In genomic region chr22:30882974-30883533, GRCh38 we compare ENCODE assay signal across 18 cellular contexts.
DNase-seq lines count a peak whose midpoint lies in the region; ATAC-seq and TF ChIP-seq lines count a peak whose summit lies in the region.
"Had no signal": no experiment of that assay in that cellular context is flagged by ENCODE, and none has a peak within 500 bp of the region (broad histone marks: within the 10 kb centered on the region; RNA-seq: fewer than 3 reads in every experiment).

No MANE protein-coding gene starts in this region.

- H3K36me3 Mint-ChIP-seq in CD14-positive monocyte: no peaks in the 10 kb centered on the region

- intact Hi-C loops in CD14-positive monocyte (cut with micrococcal nuclease): no loop called here

- H2BK120ac ChIP-seq in neuronal stem cell (ENCODE audit: low read depth, low read length): peak overlapping the region; percentile 75

- H3K14ac ChIP-seq in neuronal stem cell (ENCODE audit: low read length): peak overlapping the region; percentile 67

- H3K4ac ChIP-seq in neuronal stem cell (ENCODE audit: low read length): peak overlapping the region; percentile 44

- no peak for ATAC-seq in GM19452 (IDR thresholded peaks at IDR 0.05; ENCODE audit: unreplicated experiment)

- no peak overlapping the region for H4K8ac ChIP-seq in neuronal stem cell (ENCODE audit: low read depth, low read length)

- H3K18ac ChIP-seq in neuronal stem cell (ENCODE audit: low read length): peak overlapping the region; percentile 45

- no CpG with 5 or more reads among the region's 4 CpGs for WGBS in neuronal stem cell (ENCODE audit: extremely low coverage in 2 of 2, insufficient read length in 2 of 2, insufficient replicate concordance in 1 of 2), 2 donors

- no peak overlapping the region for H3K9ac ChIP-seq in neuronal stem cell (ENCODE audit: low read depth, low read length, poor library complexity)

- H3K9me3 ChIP-seq in neuronal stem cell (replicated peaks in 1 of 2; ENCODE audit: control insufficient read depth in 2 of 2, insufficient read depth in 1 of 2, low read depth in 1 of 2, low read length in 2 of 2): no peaks in the 10 kb centered on the region
- H3K9me3 ChIP-seq in SJCRH30 (replicated peaks): no peaks in the 10 kb centered on the region

- no peak overlapping the region for H3K4me2 ChIP-seq in neuronal stem cell (ENCODE audit: insufficient read depth, low read length, poor library complexity, severe bottlenecking)

- peaks cover 0 to 12% (median 0%) of the 10 kb centered on the region in 3 experiments for H3K27me3 ChIP-seq in neuronal stem cell (ENCODE audit: control insufficient read depth in 3 of 3, insufficient read depth in 3 of 3, low read depth in 1 of 3, low read length in 3 of 3)
- no peaks in the 10 kb centered on the region for H3K27me3 ChIP-seq in SJCRH30

- H3K4me1 Mint-ChIP-seq in CD14-positive monocyte: no peaks in the 10 kb centered on the region

- no peak for TF ChIP-seq CTCF in CD14-positive monocyte (IDR thresholded peaks at IDR 0.05)

- peak; percentile 36 for DNase-seq in CD14-positive monocyte (ENCODE audit: low spot score)
- DNase-seq in OCI-M1 (lab: John Stamatoyannopoulos, UW): peak; percentile 6
- DNase-seq in foreskin melanocyte: peak; percentile 20
- no peak for DNase-seq in neuronal stem cell (ENCODE audit: low spot score)
- no peak for DNase-seq in SJCRH30
- DNase-seq in inferior parietal cortex (ENCODE audit: extremely low spot score): no peak
- DNase-seq: AML-193; CD4-positive, alpha-beta T cell; DMS79 treated with DMSO at 0.1 percent for 48 hours; GDM1; HCEC 1CT; NCI-H1048; NCI-H1694; NCI-H2107; NCI-H345; NCI-H526 treated with DMSO at 0.1 percent for 48 hours; NK-92 treated with Interleukin-12 subunit alpha and Interleukin-12 subunit beta, amount 100 ng/mL, for 24 hours had no signal

- H4K91ac ChIP-seq in neuronal stem cell (ENCODE audit: low read depth, low read length, poor library complexity): no peak overlapping the region

- H3K9me3 Mint-ChIP-seq in CD14-positive monocyte: no peaks in the 10 kb centered on the region
- H3K9me3 Mint-ChIP-seq: CD4-positive, alpha-beta T cell had no signal

- H3K4me1 ChIP-seq in neuronal stem cell (ENCODE audit: control insufficient read depth in 2 of 2, insufficient read depth in 1 of 2, low read depth in 1 of 2, low read length in 2 of 2) (peaks cover 0 to 17% of the 10 kb centered on the region in 2 donors), SJCRH30 (no peaks in the 10 kb centered on the region)

- no peak overlapping the region for H2BK5ac ChIP-seq in neuronal stem cell (ENCODE audit: low read length)

- H2BK15ac ChIP-seq in neuronal stem cell (ENCODE audit: low read length): peak overlapping the region; percentile 30

- H3K27me3 Mint-ChIP-seq in CD14-positive monocyte (ENCODE audit: low read depth in 3 of 3): peaks cover 0 to 5% (median under 1%) of the 10 kb centered on the region in 3 donors
- H3K27me3 Mint-ChIP-seq: CD4-positive, alpha-beta T cell had no signal

- H3K23ac ChIP-seq in neuronal stem cell (ENCODE audit: low read depth, low read length, poor library complexity): no peak overlapping the region

- H2BK12ac ChIP-seq in neuronal stem cell (ENCODE audit: low read length): no peak overlapping the region

- H3K4me3 ChIP-seq in neuronal stem cell (ENCODE audit: low read length in 2 of 2) (no peak overlapping the region), SJCRH30 (no peak overlapping the region)

- no peak overlapping the region for H3K4me3 Mint-ChIP-seq in CD14-positive monocyte
- H3K4me3 Mint-ChIP-seq: CD4-positive, alpha-beta T cell had no signal

- H2AFZ ChIP-seq in neuronal stem cell (ENCODE audit: low read length): no peak overlapping the region

- H3K79me1 ChIP-seq in neuronal stem cell (ENCODE audit: low read depth, low read length): no peaks in the 10 kb centered on the region

- H3K36me3 ChIP-seq in neuronal stem cell (replicated peaks in 1 of 2; ENCODE audit: control insufficient read depth in 2 of 2, insufficient read depth in 2 of 2, low read length in 2 of 2) (no peaks in the 10 kb centered on the region), SJCRH30 (no peaks in the 10 kb centered on the region)

- H3K27ac ChIP-seq in neuronal stem cell (replicated peaks; ENCODE audit: low read length) (no peak overlapping the region), SJCRH30 (no peak overlapping the region)

- H3K27ac Mint-ChIP-seq in CD14-positive monocyte: no peak overlapping the region
- H3K27ac Mint-ChIP-seq: CD4-positive, alpha-beta T cell had no signal

- no peak overlapping the region for H2AK5ac ChIP-seq in neuronal stem cell (ENCODE audit: low read depth, low read length)

Comparison
In these comparisons a context has a peak if more than half of its experiments do, and no peak if none do; other contexts are left out.
1. DNase-seq: peak in CD14-positive monocyte (single experiment), OCI-M1 (single experiment) and foreskin melanocyte (single experiment); none in neuronal stem cell (single experiment), SJCRH30 (0 of 2) and inferior parietal cortex (single experiment).